Comparison of ENCODE assay signal across 24 cellular contexts in genomic region chr14:19801118-19801464, GRCh38. TPM values are rescaled to one million over a fixed set of nuclear protein-coding genes. Genes with fewer than 3 reads are reported as not detected.
DNase-seq lines count a peak whose midpoint lies in the region; ATAC-seq and FAIRE-seq lines count a peak whose summit lies in the region.
"Had no signal": no experiment of that assay in that cellular context is flagged by ENCODE, and none has a peak within 500 bp of the region (broad histone marks: within the 10 kb centered on the region; RNA-seq: fewer than 3 reads in every experiment).

No MANE protein-coding gene starts in this region.

- no peak overlapping the region for H2BK15ac ChIP-seq in neuronal stem cell (ENCODE audit: low read length)
- no peak overlapping the region for H2BK15ac ChIP-seq in mesenchymal stem cell (ENCODE audit: low read depth, poor library complexity, severe bottlenecking)

- H3K4me1 ChIP-seq in neuronal stem cell (ENCODE audit: control insufficient read depth in 2 of 2, insufficient read depth in 1 of 2, low read depth in 1 of 2, low read length in 2 of 2): no peaks in the 10 kb centered on the region
- no peaks in the 10 kb centered on the region for H3K4me1 ChIP-seq in mesenchymal stem cell (ENCODE audit: control insufficient read depth, insufficient read depth, low read depth, low read length)
- H3K4me1 ChIP-seq: BLaER1 treated with 17β-estradiol and CSF1 and Interleukin-3, amounts not matched to agents 10 nM and 100 nM had no signal

- H3K4me3 ChIP-seq in iPS-18c (ENCODE audit: insufficient read depth, low read depth, low read length) (peak overlapping the region; percentile 3; the same call in 1 of the 2 replicates), neuronal stem cell (ENCODE audit: low read length in 2 of 2) (no peak overlapping the region), mesenchymal stem cell (ENCODE audit: insufficient read depth in 1 of 2, low read depth in 1 of 2, low read length in 2 of 2) (no peak overlapping the region)
- H3K4me3 ChIP-seq: BLaER1 treated with 17β-estradiol and CSF1 and Interleukin-3, amounts not matched to agents 10 nM and 100 nM; GM23338 had no signal

- FAIRE-seq in urothelium cell line (lab: Jason Lieb, UNC): peak; percentile 82
- no peak for FAIRE-seq in HTR-8/SVneo (lab: Jason Lieb, UNC)
- FAIRE-seq: D721Med had no signal

- H4K91ac ChIP-seq in neuronal stem cell (ENCODE audit: low read depth, low read length, poor library complexity): no peak overlapping the region
- H4K91ac ChIP-seq in mesenchymal stem cell (ENCODE audit: low read length): no peak overlapping the region

- H3K23ac ChIP-seq in neuronal stem cell (ENCODE audit: low read depth, low read length, poor library complexity): no peak overlapping the region
- no peak overlapping the region for H3K23ac ChIP-seq in mesenchymal stem cell (ENCODE audit: low read length in 2 of 2)

- H2AK5ac ChIP-seq in neuronal stem cell (ENCODE audit: low read depth, low read length) (no peak overlapping the region), mesenchymal stem cell (ENCODE audit: low read length, severe bottlenecking) (no peak overlapping the region)

- H2BK120ac ChIP-seq in neuronal stem cell (ENCODE audit: low read depth, low read length) (no peak overlapping the region), mesenchymal stem cell (ENCODE audit: low read depth, low read length) (no peak overlapping the region)

- H3K9me3 ChIP-seq in iPS-18c (ENCODE audit: control insufficient read depth, insufficient read depth, low read length) (peaks cover 6% of the 10 kb centered on the region), neuronal stem cell (replicated peaks in 1 of 2; ENCODE audit: control insufficient read depth in 2 of 2, insufficient read depth in 1 of 2, low read depth in 1 of 2, low read length in 2 of 2) (peaks cover 0 to 13% of the 10 kb centered on the region in 2 donors), mesenchymal stem cell (ENCODE audit: control insufficient read depth, low read length) (peaks cover under 1% of the 10 kb centered on the region)
- H3K9me3 ChIP-seq: BLaER1 treated with 17β-estradiol and CSF1 and Interleukin-3, amounts not matched to agents 10 nM and 100 nM had no signal

- H3K36me3 ChIP-seq in neuronal stem cell (replicated peaks in 1 of 2; ENCODE audit: control insufficient read depth in 2 of 2, insufficient read depth in 2 of 2, low read length in 2 of 2): no peaks in the 10 kb centered on the region
- no peaks in the 10 kb centered on the region for H3K36me3 ChIP-seq in mesenchymal stem cell (ENCODE audit: control insufficient read depth in 1 of 2, insufficient read depth in 2 of 2, low read depth in 1 of 2, low read length in 2 of 2)
- H3K36me3 ChIP-seq: BLaER1 treated with 17β-estradiol and CSF1 and Interleukin-3, amounts not matched to agents 10 nM and 100 nM had no signal

- H3K79me1 ChIP-seq in neuronal stem cell (ENCODE audit: low read depth, low read length) (no peaks in the 10 kb centered on the region), mesenchymal stem cell (replicated peaks; ENCODE audit: low read length, poor library complexity, severe bottlenecking) (no peaks in the 10 kb centered on the region)

- H2AFZ ChIP-seq in neuronal stem cell (ENCODE audit: low read length): peak overlapping the region; percentile 51
- no peak overlapping the region for H2AFZ ChIP-seq in mesenchymal stem cell (ENCODE audit: low read depth, low read length)
- H2AFZ ChIP-seq: GM23338 had no signal

- H3K14ac ChIP-seq in neuronal stem cell (ENCODE audit: low read length) (no peak overlapping the region), mesenchymal stem cell (ENCODE audit: low read length in 2 of 2) (no peak overlapping the region)

- no peak overlapping the region for H2BK12ac ChIP-seq in neuronal stem cell (ENCODE audit: low read length)
- no peak overlapping the region for H2BK12ac ChIP-seq in mesenchymal stem cell (ENCODE audit: low read length in 2 of 2)

- no CpG with 5 or more reads among the region's 13 CpGs for WGBS in neuronal stem cell (ENCODE audit: extremely low coverage in 2 of 2, insufficient read length in 2 of 2, insufficient replicate concordance in 1 of 2), 2 donors
- 68% methylated on average over 13 of the region's 13 CpGs for WGBS in mesenchymal stem cell

- ATAC-seq in Right ventricle myocardium inferior (peak; percentile 26), left ventricle myocardium superior (no peak)
- ATAC-seq: GM23338, HCT116, PC-3 had no signal

- H3K4ac ChIP-seq in neuronal stem cell (ENCODE audit: low read length) (no peak overlapping the region), mesenchymal stem cell (ENCODE audit: low read depth in 1 of 2, low read length in 2 of 2) (no peak overlapping the region)

- H3K4me2 ChIP-seq in neuronal stem cell (ENCODE audit: insufficient read depth, low read length, poor library complexity, severe bottlenecking): no peak overlapping the region
- no peak overlapping the region for H3K4me2 ChIP-seq in mesenchymal stem cell (ENCODE audit: low read length, poor library complexity, severe bottlenecking)
- H3K4me2 ChIP-seq: BLaER1 treated with 17β-estradiol and CSF1 and Interleukin-3, amounts not matched to agents 10 nM and 100 nM; GM23338 had no signal

- H4K8ac ChIP-seq in neuronal stem cell (ENCODE audit: low read depth, low read length) (no peak overlapping the region), mesenchymal stem cell (ENCODE audit: low read length) (no peak overlapping the region)

- H3K27ac ChIP-seq in neuronal stem cell (replicated peaks; ENCODE audit: low read length): no peak overlapping the region
- no peak overlapping the region for H3K27ac ChIP-seq in mesenchymal stem cell (ENCODE audit: low read length, poor library complexity, severe bottlenecking)
- H3K27ac ChIP-seq: BLaER1 treated with 17β-estradiol and CSF1 and Interleukin-3, amounts not matched to agents 10 nM and 100 nM; RWPE1 had no signal

- H3K27me3 ChIP-seq in neuronal stem cell (ENCODE audit: control insufficient read depth in 3 of 3, insufficient read depth in 3 of 3, low read depth in 1 of 3, low read length in 3 of 3) (no peaks in the 10 kb centered on the region), mesenchymal stem cell (ENCODE audit: control insufficient read depth in 1 of 2, insufficient read depth in 1 of 2, low read length in 2 of 2) (no peaks in the 10 kb centered on the region)
- H3K27me3 ChIP-seq: BLaER1 treated with 17β-estradiol and CSF1 and Interleukin-3, amounts not matched to agents 10 nM and 100 nM had no signal

- H2BK5ac ChIP-seq in neuronal stem cell (ENCODE audit: low read length) (no peak overlapping the region), mesenchymal stem cell (ENCODE audit: low read depth, low read length, poor library complexity, severe bottlenecking) (no peak overlapping the region)

- H3K18ac ChIP-seq in neuronal stem cell (ENCODE audit: low read length) (no peak overlapping the region), mesenchymal stem cell (ENCODE audit: low read depth in 1 of 2, low read length in 2 of 2) (no peak overlapping the region)

- DNase-seq in Right ventricle myocardium inferior (ENCODE audit: missing footprints): no peak
- no peak for DNase-seq in left ventricle myocardium superior
- DNase-seq in neuronal stem cell (ENCODE audit: low spot score): no peak
- DNase-seq in urothelium cell line (ENCODE audit: low spot score): no peak
- no peak for DNase-seq in mesenchymal stem cell
- DNase-seq in HTR-8/SVneo (ENCODE audit: insufficient read length, low spot score): no peak
- DNase-seq in activated naive CD4-positive, alpha-beta T cell treated with anti-CD3 and anti-CD28 coated beads, Interleukin-2, amount 50 U/mL, for 16 hours: no peak
- DNase-seq: 8988T; CD8-positive, alpha-beta memory T cell; DMS79; KBM-7; MV-4-11; NCI-H1417; NCI-H187 treated with DMSO at 0.1 percent for 48 hours; NCI-H748 treated with DMSO at 0.1 percent for 48 hours; PC-3 had no signal

- H3K9ac ChIP-seq in neuronal stem cell (ENCODE audit: low read depth, low read length, poor library complexity): no peak overlapping the region
- H3K9ac ChIP-seq in mesenchymal stem cell (ENCODE audit: low read length): no peak overlapping the region
- H3K9ac ChIP-seq: BLaER1 treated with 17β-estradiol and CSF1 and Interleukin-3, amounts not matched to agents 10 nM and 100 nM had no signal

- intact Hi-C loops in Right ventricle myocardium inferior (cut with DNase I) (no loop called here), left ventricle myocardium superior (cut with micrococcal nuclease) (no loop called here)

RNA-seq across cellular contexts. Expression of gene OR4N2, which starts 2.5 kb away (rescaled TPM):
- total RNA-seq in Right ventricle myocardium inferior (not detected), left ventricle myocardium superior (not detected)
- not detected for polyA plus RNA-seq in neuronal stem cell (2013, experiment 1 of 2)
- not detected for polyA plus RNA-seq in neuronal stem cell (2013, experiment 2 of 2)
- polyA plus RNA-seq in mesenchymal stem cell (2013, experiment 1 of 2): not detected
- polyA plus RNA-seq in mesenchymal stem cell (2013, experiment 2 of 2): not detected
- total RNA-seq: CD8-positive, alpha-beta memory T cell; G401; GM23338; HT1080; PC-3 had no signal
- polyA plus RNA-seq: CD8-positive, alpha-beta memory T cell; GM23338 had no signal

RNA-seq across cellular contexts. Expression of gene OR4M1, which starts 27.8 kb away (rescaled TPM):
- not detected for total RNA-seq in Right ventricle myocardium inferior
- not detected for total RNA-seq in left ventricle myocardium superior
- polyA plus RNA-seq in neuronal stem cell (2013, experiment 1 of 2): not detected
- polyA plus RNA-seq in neuronal stem cell (2013, experiment 2 of 2): not detected
- not detected for polyA plus RNA-seq in mesenchymal stem cell (2013, experiment 1 of 2)
- not detected for polyA plus RNA-seq in mesenchymal stem cell (2013, experiment 2 of 2)
- total RNA-seq: CD8-positive, alpha-beta memory T cell; G401; GM23338; HT1080; PC-3 had no signal
- polyA plus RNA-seq: CD8-positive, alpha-beta memory T cell; GM23338 had no signal

RNA-seq across cellular contexts. Expression of gene OR4Q3, which starts 57.7 kb away (rescaled TPM):
- not detected for total RNA-seq in Right ventricle myocardium inferior
- not detected for total RNA-seq in left ventricle myocardium superior
- polyA plus RNA-seq in neuronal stem cell (2013, experiment 1 of 2): not detected
- not detected for polyA plus RNA-seq in neuronal stem cell (2013, experiment 2 of 2)
- not detected for polyA plus RNA-seq in mesenchymal stem cell (2013, experiment 1 of 2)
- not detected for polyA plus RNA-seq in mesenchymal stem cell (2013, experiment 2 of 2)
- total RNA-seq: CD8-positive, alpha-beta memory T cell; G401; GM23338; HT1080; PC-3 had no signal
- polyA plus RNA-seq: CD8-positive, alpha-beta memory T cell; GM23338 had no signal
